8 cellular contexts compared by ENCODE assay signal in the genomic region with DNA sequence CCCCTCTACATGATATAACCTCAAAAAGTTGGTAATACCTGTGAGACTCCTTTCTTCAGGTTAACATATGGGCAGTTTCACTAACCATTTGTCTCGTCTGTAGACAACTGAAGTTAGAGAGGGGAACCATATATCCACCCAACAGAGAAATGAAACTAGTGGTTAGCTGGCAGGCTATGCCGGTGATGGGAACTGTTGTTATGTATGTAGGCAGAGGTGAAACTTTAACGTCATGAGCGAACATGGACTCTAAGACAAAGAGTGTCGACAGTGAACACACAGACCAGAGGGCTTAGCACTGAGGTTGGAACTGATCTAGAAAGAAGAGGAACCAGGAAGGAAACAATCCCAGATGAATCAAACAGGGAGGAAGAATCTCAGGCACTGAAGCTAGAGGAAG.
DNase-seq lines count a peak whose midpoint lies in the region; ATAC-seq and TF ChIP-seq lines count a peak whose summit lies in the region.

No MANE protein-coding gene starts in this region.

- H4K20me1 ChIP-seq in SK-N-SH (ENCODE audit: insufficient read depth) = no peaks in the 10 kb centered on the region

- H3K9me2 ChIP-seq in SK-N-SH = no peaks in the 10 kb centered on the region

- H3K79me2 ChIP-seq in SK-N-SH (ENCODE audit: insufficient read depth) = no peaks in the 10 kb centered on the region

- no peak overlapping the region for H2AFZ ChIP-seq in SK-N-SH (ENCODE audit: low read depth)

- no peak for TF ChIP-seq RAD21 in SK-N-SH (IDR thresholded peaks at IDR 0.05; ENCODE audit: low read length)

- H3K4me2 ChIP-seq in SK-N-SH = no peak overlapping the region

- TF ChIP-seq EP300 in SK-N-SH (IDR thresholded peaks at IDR 0.05; ENCODE audit: borderline replicate concordance in 1 of 2, low read depth in 1 of 2, low read length in 1 of 2) = no peak

- H3K9me3 ChIP-seq in SK-N-SH = peaks cover 5% of the 10 kb centered on the region; the same call in 1 of the 2 replicates

- no peaks in the 10 kb centered on the region for H3F3A ChIP-seq in SK-N-SH (replicated peaks; ENCODE audit: insufficient read depth)

- H3K4me1 ChIP-seq in SK-N-SH (ENCODE audit: control insufficient read depth in 1 of 2, insufficient read depth in 2 of 2, low read depth in 1 of 2, low read length in 1 of 2) = peaks cover 0 to 16% of the 10 kb centered on the region in 2 experiments; a peak in 1 of 4 replicates

- ATAC-seq in GM18511 (IDR thresholded peaks at IDR 0.05; ENCODE audit: unreplicated experiment) = peak; percentile 90
- peak; percentile 88 for ATAC-seq in GM21447 (IDR thresholded peaks at IDR 0.05; ENCODE audit: unreplicated experiment)
- ATAC-seq in HG03558 (IDR thresholded peaks at IDR 0.05; ENCODE audit: extremely low read depth, unreplicated experiment) = peak; percentile 86
- peak; percentile 55 for ATAC-seq in esophagus mucosa

- no peak overlapping the region for H3K27ac ChIP-seq in SK-N-SH (ENCODE audit: low read depth in 2 of 2, low read length in 1 of 2)

- DNase-seq in NCI-H1092 (lab: John Stamatoyannopoulos, UW) = no peak
- DNase-seq in NCI-H1105 (lab: John Stamatoyannopoulos, UW) = no peak
- DNase-seq in middle frontal gyrus (ENCODE audit: extremely low spot score, low spot score) = no peak
- DNase-seq in SK-N-SH = no peak

- H3K4me3 ChIP-seq in SK-N-SH (ENCODE audit: low read depth in 2 of 2, low read length in 1 of 2) = no peak overlapping the region

- TF ChIP-seq CTCF in SK-N-SH (IDR thresholded peaks at IDR 0.05) = no peak

- 66% methylated on average over 5 of the region's 5 CpGs for WGBS in SK-N-SH (ENCODE audit: low lambda C conversion rate)

- CTCF ChIA-PET in SK-N-SH (lab: Yijun Ruan, JAX) = interaction anchor here (0.8 to 1.2 kb wide), 2 partner anchors 100 to 156 kb away, joined by 3 to 4 read pairs; no protein-coding TSS in a partner anchor

- no peak overlapping the region for H3K9ac ChIP-seq in SK-N-SH

- no peaks in the 10 kb centered on the region for H3K27me3 ChIP-seq in SK-N-SH (ENCODE audit: insufficient read depth)

- POLR2A ChIA-PET in SK-N-SH (lab: Yijun Ruan, JAX) = no interaction called here

- H3K36me3 ChIP-seq in SK-N-SH (replicated peaks in 1 of 2; ENCODE audit: control insufficient read depth in 1 of 2, insufficient read depth in 2 of 2, low read length in 1 of 2) = no peaks in the 10 kb centered on the region

TF ChIP-seq in SK-N-SH, 30 proteins besides CTCF, POLR2A, EP300 and RAD21:
- TF ChIP-seq YY1 (IDR thresholded peaks at IDR 0.05; ENCODE audit: low read depth) (no peak), JUND (IDR thresholded peaks at IDR 0.05) (no peak), ELF1 (IDR thresholded peaks at IDR 0.05) (no peak), RCOR1 (IDR thresholded peaks at IDR 0.05; ENCODE audit: low read length) (no peak), FOXM1 (IDR thresholded peaks at IDR 0.05; ENCODE audit: low read depth) (no peak), TEAD4 (IDR thresholded peaks at IDR 0.05; ENCODE audit: borderline replicate concordance, insufficient read depth) (no peak), GATA2 (CRISPR knock-in tag; IDR thresholded peaks at IDR 0.05) (no peak), EZH2phosphoT487 (IDR thresholded peaks at IDR 0.05; ENCODE audit: borderline replicate concordance, low read depth) (no peak), TCF12 (IDR thresholded peaks at IDR 0.05) (no peak), TAF1 (IDR thresholded peaks at IDR 0.05; ENCODE audit: borderline replicate concordance, low read depth, low read length) (no peak), FOXJ3 (CRISPR knock-in tag; IDR thresholded peaks at IDR 0.05) (no peak), MXI1 (IDR thresholded peaks at IDR 0.05; ENCODE audit: low read depth, low read length) (no peak), CHD2 (IDR thresholded peaks at IDR 0.05; ENCODE audit: low read length, partially characterized antibody) (no peak)
- TF ChIP-seq, protein P1, sequence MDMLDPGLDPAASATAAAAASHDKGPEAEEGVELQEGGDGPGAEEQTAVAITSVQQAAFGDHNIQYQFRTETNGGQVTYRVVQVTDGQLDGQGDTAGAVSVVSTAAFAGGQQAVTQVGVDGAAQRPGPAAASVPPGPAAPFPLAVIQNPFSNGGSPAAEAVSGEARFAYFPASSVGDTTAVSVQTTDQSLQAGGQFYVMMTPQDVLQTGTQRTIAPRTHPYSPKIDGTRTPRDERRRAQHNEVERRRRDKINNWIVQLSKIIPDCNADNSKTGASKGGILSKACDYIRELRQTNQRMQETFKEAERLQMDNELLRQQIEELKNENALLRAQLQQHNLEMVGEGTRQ (IDR thresholded peaks at IDR 0.05; ENCODE audit: borderline replicate concordance, low read depth, low read length) = no peak
- TF ChIP-seq, protein P2, sequence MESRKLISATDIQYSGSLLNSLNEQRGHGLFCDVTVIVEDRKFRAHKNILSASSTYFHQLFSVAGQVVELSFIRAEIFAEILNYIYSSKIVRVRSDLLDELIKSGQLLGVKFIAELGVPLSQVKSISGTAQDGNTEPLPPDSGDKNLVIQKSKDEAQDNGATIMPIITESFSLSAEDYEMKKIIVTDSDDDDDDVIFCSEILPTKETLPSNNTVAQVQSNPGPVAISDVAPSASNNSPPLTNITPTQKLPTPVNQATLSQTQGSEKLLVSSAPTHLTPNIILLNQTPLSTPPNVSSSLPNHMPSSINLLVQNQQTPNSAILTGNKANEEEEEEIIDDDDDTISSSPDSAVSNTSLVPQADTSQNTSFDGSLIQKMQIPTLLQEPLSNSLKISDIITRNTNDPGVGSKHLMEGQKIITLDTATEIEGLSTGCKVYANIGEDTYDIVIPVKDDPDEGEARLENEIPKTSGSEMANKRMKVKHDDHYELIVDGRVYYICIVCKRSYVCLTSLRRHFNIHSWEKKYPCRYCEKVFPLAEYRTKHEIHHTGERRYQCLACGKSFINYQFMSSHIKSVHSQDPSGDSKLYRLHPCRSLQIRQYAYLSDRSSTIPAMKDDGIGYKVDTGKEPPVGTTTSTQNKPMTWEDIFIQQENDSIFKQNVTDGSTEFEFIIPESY (IDR thresholded peaks at IDR 0.05; ENCODE audit: borderline replicate concordance, low read depth) = no peak
- TF ChIP-seq, protein P3, sequence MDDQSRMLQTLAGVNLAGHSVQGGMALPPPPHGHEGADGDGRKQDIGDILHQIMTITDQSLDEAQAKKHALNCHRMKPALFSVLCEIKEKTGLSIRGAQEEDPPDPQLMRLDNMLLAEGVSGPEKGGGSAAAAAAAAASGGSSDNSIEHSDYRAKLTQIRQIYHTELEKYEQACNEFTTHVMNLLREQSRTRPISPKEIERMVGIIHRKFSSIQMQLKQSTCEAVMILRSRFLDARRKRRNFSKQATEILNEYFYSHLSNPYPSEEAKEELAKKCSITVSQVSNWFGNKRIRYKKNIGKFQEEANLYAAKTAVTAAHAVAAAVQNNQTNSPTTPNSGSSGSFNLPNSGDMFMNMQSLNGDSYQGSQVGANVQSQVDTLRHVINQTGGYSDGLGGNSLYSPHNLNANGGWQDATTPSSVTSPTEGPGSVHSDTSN (IDR thresholded peaks at IDR 0.05) = no peak
- TF ChIP-seq, protein P4, sequence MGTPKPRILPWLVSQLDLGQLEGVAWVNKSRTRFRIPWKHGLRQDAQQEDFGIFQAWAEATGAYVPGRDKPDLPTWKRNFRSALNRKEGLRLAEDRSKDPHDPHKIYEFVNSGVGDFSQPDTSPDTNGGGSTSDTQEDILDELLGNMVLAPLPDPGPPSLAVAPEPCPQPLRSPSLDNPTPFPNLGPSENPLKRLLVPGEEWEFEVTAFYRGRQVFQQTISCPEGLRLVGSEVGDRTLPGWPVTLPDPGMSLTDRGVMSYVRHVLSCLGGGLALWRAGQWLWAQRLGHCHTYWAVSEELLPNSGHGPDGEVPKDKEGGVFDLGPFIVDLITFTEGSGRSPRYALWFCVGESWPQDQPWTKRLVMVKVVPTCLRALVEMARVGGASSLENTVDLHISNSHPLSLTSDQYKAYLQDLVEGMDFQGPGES (IDR thresholded peaks at IDR 0.05; ENCODE audit: low read depth, low read length) = no peak
- TF ChIP-seq, protein P5, sequence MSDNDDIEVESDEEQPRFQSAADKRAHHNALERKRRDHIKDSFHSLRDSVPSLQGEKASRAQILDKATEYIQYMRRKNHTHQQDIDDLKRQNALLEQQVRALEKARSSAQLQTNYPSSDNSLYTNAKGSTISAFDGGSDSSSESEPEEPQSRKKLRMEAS (IDR thresholded peaks at IDR 0.05; ENCODE audit: low read depth) = no peak
- TF ChIP-seq, protein P6, sequence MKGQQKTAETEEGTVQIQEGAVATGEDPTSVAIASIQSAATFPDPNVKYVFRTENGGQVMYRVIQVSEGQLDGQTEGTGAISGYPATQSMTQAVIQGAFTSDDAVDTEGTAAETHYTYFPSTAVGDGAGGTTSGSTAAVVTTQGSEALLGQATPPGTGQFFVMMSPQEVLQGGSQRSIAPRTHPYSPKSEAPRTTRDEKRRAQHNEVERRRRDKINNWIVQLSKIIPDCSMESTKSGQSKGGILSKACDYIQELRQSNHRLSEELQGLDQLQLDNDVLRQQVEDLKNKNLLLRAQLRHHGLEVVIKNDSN (IDR thresholded peaks at IDR 0.05; ENCODE audit: borderline replicate concordance, low read depth) = no peak
